In genomic region chr1:21857142-21857839, GRCh38 we compare ENCODE assay signal across 1 cellular context.
TF ChIP-seq lines count a peak whose summit lies in the region.

No MANE protein-coding gene starts in this region.

TF ChIP-seq in GM12878, 131 proteins besides CTCF, POLR2A, EP300 and RAD21:
- TF ChIP-seq STAT1 (conservative IDR thresholded peaks at IDR 0.05) (no peak), POLR2AphosphoS5 (IDR thresholded peaks at IDR 0.05; ENCODE audit: low read length) (no peak), HDAC2 (IDR thresholded peaks at IDR 0.05) (no peak), ZBTB11 (CRISPR knock-in tag; IDR thresholded peaks at IDR 0.05) (no peak), NFYA (IDR thresholded peaks at IDR 0.05; ENCODE audit: borderline replicate concordance, low read depth, low read length) (no peak), TCF12 (IDR thresholded peaks at IDR 0.05; ENCODE audit: low read depth, low read length) (no peak), SREBF1 (IDR thresholded peaks at IDR 0.05; ENCODE audit: low read length) (no peak)
